8 cellular contexts compared by ENCODE assay signal in the genomic region with DNA sequence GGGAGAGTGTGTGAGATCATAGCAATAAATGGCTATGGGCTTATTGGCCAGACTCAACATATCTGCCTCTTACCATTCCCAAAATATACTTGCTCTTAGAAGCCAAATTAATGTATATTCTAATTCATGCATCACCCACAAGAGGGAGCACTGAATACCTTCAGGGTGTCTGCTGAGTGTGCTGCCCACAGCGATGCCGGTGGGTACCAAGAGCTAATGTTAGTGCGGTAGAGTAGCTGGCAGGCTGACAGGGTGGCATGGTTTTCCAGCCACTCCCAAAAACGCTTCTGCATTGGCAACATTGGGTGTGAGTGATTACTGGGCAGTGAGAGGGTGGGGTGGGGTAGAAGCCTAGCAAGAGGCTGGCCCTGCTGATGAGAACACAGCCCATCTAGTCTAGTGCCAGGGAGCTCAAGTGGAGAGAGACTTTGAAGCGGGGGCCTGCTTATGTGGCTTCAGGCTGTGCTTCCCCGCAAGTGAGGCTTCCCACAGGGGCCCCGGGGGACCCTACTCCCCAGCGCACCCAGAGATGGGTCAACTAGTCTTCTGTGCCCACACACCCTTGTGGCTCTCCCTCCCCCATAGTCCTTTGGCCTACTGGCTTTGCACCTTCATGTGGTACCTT. TPM values are rescaled to one million over a fixed set of nuclear protein-coding genes. Genes with fewer than 3 reads are reported as not detected.
DNase-seq lines count a peak whose midpoint lies in the region; FAIRE-seq and TF ChIP-seq lines count a peak whose summit lies in the region.

No MANE protein-coding gene starts in this region.

- H3K27ac ChIP-seq in adrenal gland, result no peak overlapping the region

- no peak for FAIRE-seq in RCC 7860 (lab: Jason Lieb, UNC)

- 53 to 82% (median 79%) methylated on average over 5 to 8 of the region's 8 CpGs for WGBS in adrenal gland, 4 donors

- H3K4me3 ChIP-seq in adrenal gland, result no peak overlapping the region

- H3K4me1 ChIP-seq in adrenal gland (replicated peaks in 1 of 2), result no peaks in the 10 kb centered on the region

- no peaks in the 10 kb centered on the region for H3K27me3 ChIP-seq in adrenal gland

- DNase-seq in DMS153 (lab: John Stamatoyannopoulos, UW), result peak; percentile 32
- DNase-seq in HPDE6-E6E7 (ENCODE audit: extremely low spot score), result peak; percentile 33
- peak; percentile 19 to 41 for DNase-seq in SHP77 (lab: John Stamatoyannopoulos, UW)
- DNase-seq in iris pigment epithelial cell (ENCODE audit: low read depth), result peak; percentile 25
- no peak for DNase-seq in adrenal gland
- no peak for DNase-seq in GM19240 (ENCODE audit: insufficient read length, low spot score)
- no peak for DNase-seq in activated CD8-positive, alpha-beta memory T cell treated with anti-CD3 and anti-CD28 coated beads, Interleukin-2, amount 50 U/mL, for 48 hours
- DNase-seq in RCC 7860 (ENCODE audit: low spot score), result no peak

- intact Hi-C loops in adrenal gland (cut with DNase I), result no loop called here

- TF ChIP-seq POLR2A in adrenal gland (IDR thresholded peaks at IDR 0.05), result no peak

- H3K36me3 ChIP-seq in adrenal gland (replicated peaks in 1 of 2), result no peaks in the 10 kb centered on the region

- no peak for TF ChIP-seq CTCF in adrenal gland (IDR thresholded peaks at IDR 0.05)

- H3K9me3 ChIP-seq in adrenal gland (replicated peaks in 1 of 3), result no peaks in the 10 kb centered on the region

RNA-seq across cellular contexts. Expression of gene PLEKHD1, which starts 9.2 kb away (rescaled TPM):
- total RNA-seq in adrenal gland, result under 1 TPM in 5 of 8 donors, not detected in 3; 0.06 to 0.25 (median 0.13) TPM
- under 1 TPM; 0.04 to 0.20 (median 0.16) TPM for polyA plus RNA-seq in adrenal gland

Comparison
In these comparisons a context has a peak if more than half of its experiments do, and no peak if none do; other contexts are left out.
1. DNase-seq: peak in DMS153 (single experiment), HPDE6-E6E7 (single experiment), SHP77 (2 of 2) and iris pigment epithelial cell (single experiment); none in adrenal gland (0 of 7), GM19240 (single experiment), activated CD8-positive, alpha-beta memory T cell treated with anti-CD3 and anti-CD28 coated beads, Interleukin-2, amount 50 U/mL, for 48 hours (single experiment) and RCC 7860 (single experiment).